ENCODE assay signal across 22 cellular contexts in genomic region chr14:88631091-88631490, GRCh38.
"Had no signal": no experiment of that assay in that cellular context is flagged by ENCODE, and none has a peak within 500 bp of the region (broad histone marks: within the 10 kb centered on the region; RNA-seq: fewer than 3 reads in every experiment).

No MANE protein-coding gene starts in this region.

- H3K27me3 ChIP-seq: breast epithelium had no signal

- ATAC-seq: activated T-cell treated with anti-CD3 and anti-CD28 coated beads, Interleukin-2, amount 50 U/mL, for 4 hours; PC-3; T-helper 17 cell had no signal

- H3K9me3 ChIP-seq: breast epithelium had no signal

- DNase-seq: activated B cell treated with CpG ODN at 0.5 μM for 24 hours; activated CD4-positive, alpha-beta memory T cell treated with anti-CD3 and anti-CD28 coated beads for 36 hours; activated CD4-positive, alpha-beta T cell treated with anti-CD3 and anti-CD28 coated beads for 1 hour; activated CD4-positive, alpha-beta T cell treated with anti-CD3 and anti-CD28 coated beads, Interleukin-2, amount 10 ng/mL, durations not matched to agents 7 days and 5 days; activated CD8-positive, alpha-beta memory T cell treated with anti-CD3 and anti-CD28 coated beads for 24 hours; activated effector memory CD4-positive, alpha-beta T cell treated with anti-CD3 and anti-CD28 coated beads, Interleukin-2, amount 50 U/mL, for 16 hours; activated naive CD4-positive, alpha-beta T cell treated with Interleukin-2 at 50 U/mL for 16 hours; activated T-cell treated with anti-CD3 and anti-CD28 coated beads, Interleukin-2, amount 50 U/mL, for 4 hours; caudate nucleus; Kasumi-1; NCI-H1105 treated with DMSO at 0.1 percent for 48 hours; NCI-H1436 treated with DMSO at 0.1 percent for 48 hours; NCI-H187; NCI-H2081; NCI-H446; NCI-H524; PC-3; SHP77 treated with DMSO at 0.1 percent for 48 hours; T-helper 17 cell; T-helper 9 cell had no signal

- H3K27me3 Mint-ChIP-seq: activated B cell treated with CpG ODN at 0.5 μM for 24 hours; activated CD4-positive, alpha-beta memory T cell treated with anti-CD3 and anti-CD28 coated beads for 36 hours; activated CD4-positive, alpha-beta T cell treated with anti-CD3 and anti-CD28 coated beads, Interleukin-2, amount 10 ng/mL, durations not matched to agents 7 days and 5 days; activated naive CD8-positive, alpha-beta T cell; T-helper 17 cell had no signal

- H3K4me1 ChIP-seq: breast epithelium had no signal

- H3K4me3 Mint-ChIP-seq: activated B cell treated with CpG ODN at 0.5 μM for 24 hours; activated CD4-positive, alpha-beta memory T cell treated with anti-CD3 and anti-CD28 coated beads for 36 hours; activated CD4-positive, alpha-beta T cell treated with anti-CD3 and anti-CD28 coated beads, Interleukin-2, amount 10 ng/mL, durations not matched to agents 7 days and 5 days; activated naive CD8-positive, alpha-beta T cell; activated T-cell treated with anti-CD3 and anti-CD28 coated beads, Interleukin-2, amount 50 U/mL, for 4 hours; T-helper 17 cell had no signal

- H3K4me3 ChIP-seq: breast epithelium had no signal

- H3K27ac ChIP-seq: breast epithelium had no signal

- H3K36me3 ChIP-seq: breast epithelium had no signal

- H3K27ac Mint-ChIP-seq: activated B cell treated with CpG ODN at 0.5 μM for 24 hours; activated CD4-positive, alpha-beta memory T cell treated with anti-CD3 and anti-CD28 coated beads for 36 hours; activated CD4-positive, alpha-beta T cell treated with anti-CD3 and anti-CD28 coated beads, Interleukin-2, amount 10 ng/mL, durations not matched to agents 7 days and 5 days; activated naive CD8-positive, alpha-beta T cell; T-helper 17 cell had no signal

- H3K9me3 Mint-ChIP-seq: activated B cell treated with CpG ODN at 0.5 μM for 24 hours; activated CD4-positive, alpha-beta memory T cell treated with anti-CD3 and anti-CD28 coated beads for 36 hours; activated CD4-positive, alpha-beta T cell treated with anti-CD3 and anti-CD28 coated beads, Interleukin-2, amount 10 ng/mL, durations not matched to agents 7 days and 5 days; activated T-cell treated with anti-CD3 and anti-CD28 coated beads, Interleukin-2, amount 50 U/mL, for 4 hours had no signal

- H3K4me1 Mint-ChIP-seq: activated B cell treated with CpG ODN at 0.5 μM for 24 hours; activated CD4-positive, alpha-beta T cell treated with anti-CD3 and anti-CD28 coated beads, Interleukin-2, amount 10 ng/mL, durations not matched to agents 7 days and 5 days had no signal
